ENCODE assay signal across 1 cellular context in the genomic region with DNA sequence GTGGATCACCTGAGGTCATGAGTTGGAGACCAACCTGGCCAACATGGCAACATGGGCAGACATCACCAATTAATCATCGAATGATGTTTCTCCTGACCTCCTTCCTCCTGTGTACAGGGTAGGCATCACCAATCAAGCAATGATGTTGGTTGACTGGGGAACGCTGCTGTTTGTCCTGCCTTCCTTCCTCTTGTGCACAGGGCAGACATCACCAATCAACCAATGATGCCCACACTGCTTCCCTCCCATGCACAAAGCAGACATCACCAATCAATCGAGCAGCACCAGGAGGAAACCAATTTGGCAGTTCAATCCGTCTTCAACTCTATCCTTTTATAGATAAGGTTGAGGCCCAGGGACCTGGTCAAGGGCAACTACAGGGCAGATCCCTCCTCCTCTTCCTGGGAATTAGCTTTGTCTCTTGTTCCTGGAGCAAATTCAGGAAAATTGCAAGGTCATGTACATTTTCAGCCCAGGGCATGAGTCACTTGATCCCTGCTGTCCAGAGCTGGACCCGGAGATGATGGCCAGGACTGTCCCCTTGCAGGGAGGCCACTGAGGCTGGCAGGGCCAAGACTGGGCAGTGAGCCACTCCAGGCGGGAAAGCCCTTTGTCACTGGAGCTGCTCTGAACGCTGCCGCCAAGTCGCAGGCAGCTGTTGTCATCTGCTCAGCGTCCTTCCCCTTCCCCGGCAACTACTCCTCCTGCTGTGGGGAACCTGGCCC.
A peak's percentile ranks its signal among the peaks of the same experiment; 100 is the strongest.
TF ChIP-seq lines count a peak whose summit lies in the region.

No MANE protein-coding gene starts in this region.

TF ChIP-seq in H1, 55 proteins besides CTCF, POLR2A, EP300 and RAD21:
- peak; percentile 37 for TF ChIP-seq SRF (IDR thresholded peaks at IDR 0.05; ENCODE audit: low read depth, low read length)
- peak; percentile 34; the same call in 1 of the 2 replicates for TF ChIP-seq KDM1A (IDR thresholded peaks at IDR 0.05; ENCODE audit: borderline replicate concordance, low read length)
- no peak for TF ChIP-seq CHD7 (IDR thresholded peaks at IDR 0.05; ENCODE audit: insufficient replicate concordance, low read length)
